Comparison of ENCODE assay signal across 1 cellular context in the genomic region with DNA sequence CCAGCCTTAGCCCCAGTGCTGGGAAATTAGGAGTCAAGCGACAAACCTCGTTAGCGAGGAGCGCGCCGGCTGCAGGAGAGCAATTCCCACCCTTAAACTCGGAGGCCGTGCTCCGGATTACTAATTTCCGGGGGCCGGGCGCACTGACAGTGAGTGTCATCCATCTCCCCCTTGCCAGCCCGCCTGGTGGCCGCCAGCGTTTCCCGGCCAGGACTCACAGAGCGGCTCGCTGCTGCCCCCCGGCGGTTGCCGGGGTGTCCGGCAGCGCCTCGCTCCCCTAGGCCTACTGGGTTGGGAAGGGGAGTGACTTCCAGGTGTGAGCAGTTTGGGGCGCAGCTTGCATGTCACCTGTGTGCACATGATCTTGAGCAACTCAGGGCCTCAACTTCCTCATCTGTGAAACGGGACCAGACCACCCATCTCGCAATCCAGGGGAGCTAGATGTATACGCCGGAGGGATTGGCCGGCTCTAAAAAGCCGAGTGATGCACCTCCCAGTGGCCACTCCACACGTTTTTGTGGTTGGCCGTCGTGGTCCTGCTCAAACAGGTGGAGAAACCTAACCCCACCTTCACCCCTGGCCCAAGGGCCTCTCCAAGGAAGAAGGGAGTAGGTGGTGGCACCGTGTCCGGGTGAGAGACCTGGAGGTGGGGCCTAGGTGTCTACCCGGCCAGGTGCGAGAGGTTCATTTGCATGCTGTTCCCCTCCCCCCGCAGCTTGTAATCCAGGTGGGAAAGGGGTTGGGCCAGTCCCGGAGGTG.
TF ChIP-seq lines count a peak whose summit lies in the region.

No MANE protein-coding gene starts in this region.

TF ChIP-seq in HepG2, 621 proteins besides CTCF, POLR2A, EP300 and RAD21 (continued from another document and continues in another):
- TF ChIP-seq KDM2A (CRISPR knock-in tag; IDR thresholded peaks at IDR 0.05; ENCODE audit: borderline replicate concordance, low read depth): peak; percentile 80; the same call in 1 of the 2 replicates
- TF ChIP-seq MED1 (CRISPR knock-in tag; IDR thresholded peaks at IDR 0.05): peak; percentile 70; the same call in 1 of the 2 replicates
- TF ChIP-seq, protein P1, sequence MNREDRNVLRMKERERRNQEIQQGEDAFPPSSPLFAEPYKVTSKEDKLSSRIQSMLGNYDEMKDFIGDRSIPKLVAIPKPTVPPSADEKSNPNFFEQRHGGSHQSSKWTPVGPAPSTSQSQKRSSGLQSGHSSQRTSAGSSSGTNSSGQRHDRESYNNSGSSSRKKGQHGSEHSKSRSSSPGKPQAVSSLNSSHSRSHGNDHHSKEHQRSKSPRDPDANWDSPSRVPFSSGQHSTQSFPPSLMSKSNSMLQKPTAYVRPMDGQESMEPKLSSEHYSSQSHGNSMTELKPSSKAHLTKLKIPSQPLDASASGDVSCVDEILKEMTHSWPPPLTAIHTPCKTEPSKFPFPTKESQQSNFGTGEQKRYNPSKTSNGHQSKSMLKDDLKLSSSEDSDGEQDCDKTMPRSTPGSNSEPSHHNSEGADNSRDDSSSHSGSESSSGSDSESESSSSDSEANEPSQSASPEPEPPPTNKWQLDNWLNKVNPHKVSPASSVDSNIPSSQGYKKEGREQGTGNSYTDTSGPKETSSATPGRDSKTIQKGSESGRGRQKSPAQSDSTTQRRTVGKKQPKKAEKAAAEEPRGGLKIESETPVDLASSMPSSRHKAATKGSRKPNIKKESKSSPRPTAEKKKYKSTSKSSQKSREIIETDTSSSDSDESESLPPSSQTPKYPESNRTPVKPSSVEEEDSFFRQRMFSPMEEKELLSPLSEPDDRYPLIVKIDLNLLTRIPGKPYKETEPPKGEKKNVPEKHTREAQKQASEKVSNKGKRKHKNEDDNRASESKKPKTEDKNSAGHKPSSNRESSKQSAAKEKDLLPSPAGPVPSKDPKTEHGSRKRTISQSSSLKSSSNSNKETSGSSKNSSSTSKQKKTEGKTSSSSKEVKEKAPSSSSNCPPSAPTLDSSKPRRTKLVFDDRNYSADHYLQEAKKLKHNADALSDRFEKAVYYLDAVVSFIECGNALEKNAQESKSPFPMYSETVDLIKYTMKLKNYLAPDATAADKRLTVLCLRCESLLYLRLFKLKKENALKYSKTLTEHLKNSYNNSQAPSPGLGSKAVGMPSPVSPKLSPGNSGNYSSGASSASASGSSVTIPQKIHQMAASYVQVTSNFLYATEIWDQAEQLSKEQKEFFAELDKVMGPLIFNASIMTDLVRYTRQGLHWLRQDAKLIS (CRISPR knock-in tag; IDR thresholded peaks at IDR 0.05): no peak
- TF ChIP-seq ZNF737 (CRISPR knock-in tag; IDR thresholded peaks at IDR 0.05; ENCODE audit: borderline replicate concordance): no peak
- peak; percentile 77; the same call in 1 of the 2 replicates for TF ChIP-seq ZNF335 (CRISPR knock-in tag; IDR thresholded peaks at IDR 0.05)
- TF ChIP-seq ZNF720 (CRISPR knock-in tag; IDR thresholded peaks at IDR 0.05): no peak
- TF ChIP-seq ZNF629 (CRISPR knock-in tag; conservative IDR thresholded peaks at IDR 0.05): peak; percentile 93
- peak; percentile 87 for TF ChIP-seq SAP130 (CRISPR knock-in tag; IDR thresholded peaks at IDR 0.05; ENCODE audit: low read depth)
- TF ChIP-seq, protein P2, sequence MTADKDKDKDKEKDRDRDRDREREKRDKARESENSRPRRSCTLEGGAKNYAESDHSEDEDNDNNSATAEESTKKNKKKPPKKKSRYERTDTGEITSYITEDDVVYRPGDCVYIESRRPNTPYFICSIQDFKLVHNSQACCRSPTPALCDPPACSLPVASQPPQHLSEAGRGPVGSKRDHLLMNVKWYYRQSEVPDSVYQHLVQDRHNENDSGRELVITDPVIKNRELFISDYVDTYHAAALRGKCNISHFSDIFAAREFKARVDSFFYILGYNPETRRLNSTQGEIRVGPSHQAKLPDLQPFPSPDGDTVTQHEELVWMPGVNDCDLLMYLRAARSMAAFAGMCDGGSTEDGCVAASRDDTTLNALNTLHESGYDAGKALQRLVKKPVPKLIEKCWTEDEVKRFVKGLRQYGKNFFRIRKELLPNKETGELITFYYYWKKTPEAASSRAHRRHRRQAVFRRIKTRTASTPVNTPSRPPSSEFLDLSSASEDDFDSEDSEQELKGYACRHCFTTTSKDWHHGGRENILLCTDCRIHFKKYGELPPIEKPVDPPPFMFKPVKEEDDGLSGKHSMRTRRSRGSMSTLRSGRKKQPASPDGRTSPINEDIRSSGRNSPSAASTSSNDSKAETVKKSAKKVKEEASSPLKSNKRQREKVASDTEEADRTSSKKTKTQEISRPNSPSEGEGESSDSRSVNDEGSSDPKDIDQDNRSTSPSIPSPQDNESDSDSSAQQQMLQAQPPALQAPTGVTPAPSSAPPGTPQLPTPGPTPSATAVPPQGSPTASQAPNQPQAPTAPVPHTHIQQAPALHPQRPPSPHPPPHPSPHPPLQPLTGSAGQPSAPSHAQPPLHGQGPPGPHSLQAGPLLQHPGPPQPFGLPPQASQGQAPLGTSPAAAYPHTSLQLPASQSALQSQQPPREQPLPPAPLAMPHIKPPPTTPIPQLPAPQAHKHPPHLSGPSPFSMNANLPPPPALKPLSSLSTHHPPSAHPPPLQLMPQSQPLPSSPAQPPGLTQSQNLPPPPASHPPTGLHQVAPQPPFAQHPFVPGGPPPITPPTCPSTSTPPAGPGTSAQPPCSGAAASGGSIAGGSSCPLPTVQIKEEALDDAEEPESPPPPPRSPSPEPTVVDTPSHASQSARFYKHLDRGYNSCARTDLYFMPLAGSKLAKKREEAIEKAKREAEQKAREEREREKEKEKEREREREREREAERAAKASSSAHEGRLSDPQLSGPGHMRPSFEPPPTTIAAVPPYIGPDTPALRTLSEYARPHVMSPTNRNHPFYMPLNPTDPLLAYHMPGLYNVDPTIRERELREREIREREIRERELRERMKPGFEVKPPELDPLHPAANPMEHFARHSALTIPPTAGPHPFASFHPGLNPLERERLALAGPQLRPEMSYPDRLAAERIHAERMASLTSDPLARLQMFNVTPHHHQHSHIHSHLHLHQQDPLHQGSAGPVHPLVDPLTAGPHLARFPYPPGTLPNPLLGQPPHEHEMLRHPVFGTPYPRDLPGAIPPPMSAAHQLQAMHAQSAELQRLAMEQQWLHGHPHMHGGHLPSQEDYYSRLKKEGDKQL (CRISPR knock-in tag; IDR thresholded peaks at IDR 0.05; ENCODE audit: low read depth): no peak
- no peak for TF ChIP-seq NFE2L1 (CRISPR knock-in tag; IDR thresholded peaks at IDR 0.05; ENCODE audit: borderline replicate concordance)
- no peak for TF ChIP-seq ZNF616 (CRISPR knock-in tag; IDR thresholded peaks at IDR 0.05; ENCODE audit: low read depth)
- TF ChIP-seq ERF (CRISPR knock-in tag; IDR thresholded peaks at IDR 0.05): peak; percentile 89
- no peak for TF ChIP-seq MIER2 (CRISPR knock-in tag; IDR thresholded peaks at IDR 0.05)
- peak; percentile 51; the same call in 1 of the 2 replicates for TF ChIP-seq THAP11 (CRISPR knock-in tag; IDR thresholded peaks at IDR 0.05)
- TF ChIP-seq ZNF280D (CRISPR knock-in tag; IDR thresholded peaks at IDR 0.05): peak; percentile 73
- no peak for TF ChIP-seq ZNF496 (CRISPR knock-in tag; IDR thresholded peaks at IDR 0.05; ENCODE audit: insufficient replicate concordance)
- no peak for TF ChIP-seq EEA1 (CRISPR knock-in tag; IDR thresholded peaks at IDR 0.05; ENCODE audit: borderline replicate concordance)
- peak; percentile 47; the same call in 1 of the 2 replicates for TF ChIP-seq ELF1 (CRISPR knock-in tag; IDR thresholded peaks at IDR 0.05)
- TF ChIP-seq CBX5 (CRISPR knock-in tag; IDR thresholded peaks at IDR 0.05; ENCODE audit: borderline replicate concordance): no peak; the same call in 1 of the 2 replicates
- TF ChIP-seq ZNF143 (CRISPR knock-in tag; IDR thresholded peaks at IDR 0.05): no peak
- TF ChIP-seq MLLT10 (CRISPR knock-in tag; IDR thresholded peaks at IDR 0.05): no peak
- TF ChIP-seq RNF219 (CRISPR knock-in tag; IDR thresholded peaks at IDR 0.05): no peak
- peak; percentile 81; the same call in 1 of the 2 replicates for TF ChIP-seq PAX8 (CRISPR knock-in tag; IDR thresholded peaks at IDR 0.05; ENCODE audit: borderline replicate concordance)
- no peak for TF ChIP-seq ZNF367 (CRISPR knock-in tag; IDR thresholded peaks at IDR 0.05; ENCODE audit: borderline replicate concordance)
- no peak for TF ChIP-seq ZNF451 (CRISPR knock-in tag; IDR thresholded peaks at IDR 0.05)
- TF ChIP-seq, protein P3, sequence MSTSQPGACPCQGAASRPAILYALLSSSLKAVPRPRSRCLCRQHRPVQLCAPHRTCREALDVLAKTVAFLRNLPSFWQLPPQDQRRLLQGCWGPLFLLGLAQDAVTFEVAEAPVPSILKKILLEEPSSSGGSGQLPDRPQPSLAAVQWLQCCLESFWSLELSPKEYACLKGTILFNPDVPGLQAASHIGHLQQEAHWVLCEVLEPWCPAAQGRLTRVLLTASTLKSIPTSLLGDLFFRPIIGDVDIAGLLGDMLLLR (CRISPR knock-in tag; IDR thresholded peaks at IDR 0.05): no peak; the same call in 1 of the 2 replicates
- TF ChIP-seq KLF12 (CRISPR knock-in tag; IDR thresholded peaks at IDR 0.05; ENCODE audit: borderline replicate concordance): peak; percentile 9; the same call in 1 of the 2 replicates
- no peak for TF ChIP-seq BCLAF1 (IDR thresholded peaks at IDR 0.05)
- no peak for TF ChIP-seq RNF2 (conservative IDR thresholded peaks at IDR 0.05; ENCODE audit: low read depth)
- TF ChIP-seq POLR2AphosphoS2 (IDR thresholded peaks at IDR 0.05; ENCODE audit: low read depth, low read length): no peak
- no peak for TF ChIP-seq CENPBD1 (CRISPR knock-in tag; IDR thresholded peaks at IDR 0.05; ENCODE audit: borderline replicate concordance, low read depth)
